ENCODE assay signal across 20 cellular contexts in genomic region chr2:186611526-186611925, GRCh38. TPM values are rescaled to one million over a fixed set of nuclear protein-coding genes. Genes with fewer than 3 reads are reported as not detected.
DNase-seq lines count a peak whose midpoint lies in the region; ATAC-seq and TF ChIP-seq lines count a peak whose summit lies in the region.
"Had no signal": no experiment of that assay in that cellular context is flagged by ENCODE, and none has a peak within 500 bp of the region (broad histone marks: within the 10 kb centered on the region; RNA-seq: fewer than 3 reads in every experiment).

No MANE protein-coding gene starts in this region.

- peak overlapping the region; percentile 85 for H3K27ac ChIP-seq in left ventricle myocardium inferior (replicated peaks)
- peak overlapping the region in 4 of 10 donors; percentile 32 to 78 (median 76) for H3K27ac ChIP-seq in heart right ventricle
- H3K27ac ChIP-seq in dorsolateral prefrontal cortex, result peak overlapping the region in 32 of 59 donors; percentile 5 to 77 (median 59)
- H3K27ac ChIP-seq in substantia nigra (ENCODE audit: low read depth, low read length, poor library complexity, severe bottlenecking), result peak overlapping the region; percentile 35
- H3K27ac ChIP-seq: Peyer's patch, SJSA1 had no signal

- H3K4me1 ChIP-seq in left ventricle myocardium inferior, result peaks cover 49% of the 10 kb centered on the region
- peaks cover 0 to 52% (median 30%) of the 10 kb centered on the region in 9 donors for H3K4me1 ChIP-seq in heart right ventricle
- H3K4me1 ChIP-seq: Peyer's patch had no signal

- peaks cover 5% of the 10 kb centered on the region for H3K36me3 Mint-ChIP-seq in mesothelial cell of epicardium

- no peaks in the 10 kb centered on the region for H3K9me3 Mint-ChIP-seq in mesothelial cell of epicardium
- H3K9me3 Mint-ChIP-seq: CD4-positive, CD25-positive, alpha-beta regulatory T cell; IgD-negative memory B cell had no signal

- DNase-seq in left ventricle myocardium inferior (no peak), heart right ventricle (no peak), dorsolateral prefrontal cortex (no peak), mesothelial cell of epicardium (ENCODE audit: low spot score in 2 of 2, unreplicated experiment in 2 of 2) (no peak), substantia nigra (lab: John Stamatoyannopoulos, UW) (no peak), GM10248 (ENCODE audit: extremely low spot score) (no peak), activated T-cell treated with anti-CD3 and anti-CD28 coated beads for 4 hours (no peak)
- no peak for DNase-seq in stimulated activated CD4-positive, alpha-beta T cell treated with anti-CD3 and anti-CD28 coated beads, Interleukin-2, amount 100 ng/mL, for 24 hours
- DNase-seq: CD4-positive, CD25-positive, alpha-beta regulatory T cell; GOT3; NCI-H1105; NCI-H146; NCI-H2029 treated with DMSO at 0.1 percent for 48 hours; NCI-H345; NCI-H524; NCI-H774; Peyer's patch had no signal

- H3K4me1 Mint-ChIP-seq in mesothelial cell of epicardium, result peaks cover 45% of the 10 kb centered on the region
- H3K4me1 Mint-ChIP-seq: IgD-negative memory B cell had no signal

- no peak overlapping the region for H3K4me3 Mint-ChIP-seq in mesothelial cell of epicardium
- H3K4me3 Mint-ChIP-seq: CD4-positive, CD25-positive, alpha-beta regulatory T cell; IgD-negative memory B cell had no signal

- no peak overlapping the region for H3K4me3 ChIP-seq in left ventricle myocardium inferior
- no peak overlapping the region for H3K4me3 ChIP-seq in heart right ventricle
- no peak overlapping the region for H3K4me3 ChIP-seq in dorsolateral prefrontal cortex
- H3K4me3 ChIP-seq: Peyer's patch, SJSA1 had no signal

- H3K9me3 ChIP-seq in left ventricle myocardium inferior (replicated peaks) (no peaks in the 10 kb centered on the region), heart right ventricle (no peaks in the 10 kb centered on the region)
- H3K9me3 ChIP-seq: Peyer's patch, SJSA1 had no signal

- WGBS in heart right ventricle, 2 donors, result 81 to 87% methylated on average over 2 of the region's 2 CpGs

- POLR2A ChIA-PET in GM10248 (lab: Yijun Ruan, JAX), result no interaction called here

- TF ChIP-seq CTCF in left ventricle myocardium inferior (IDR thresholded peaks at IDR 0.05; ENCODE audit: borderline replicate concordance) (no peak), heart right ventricle (IDR thresholded peaks at IDR 0.05) (no peak), dorsolateral prefrontal cortex (IDR thresholded peaks at IDR 0.05 in 54 of 56, conservative IDR thresholded peaks at IDR 0.05 in 2 of 56; ENCODE audit: low read depth in 1 of 56, partially characterized antibody in 56 of 56) (no peak), mesothelial cell of epicardium (IDR thresholded peaks at IDR 0.05; ENCODE audit: unreplicated experiment) (no peak), GM10248 (IDR thresholded peaks at IDR 0.05; ENCODE audit: control extremely low read depth, extremely low read depth, low read depth, missing control alignments) (no peak)

- H3K27me3 Mint-ChIP-seq in mesothelial cell of epicardium (ENCODE audit: low read depth), result no peaks in the 10 kb centered on the region
- H3K27me3 Mint-ChIP-seq: CD4-positive, CD25-positive, alpha-beta regulatory T cell; IgD-negative memory B cell had no signal

- H3K27me3 ChIP-seq in left ventricle myocardium inferior (ENCODE audit: low read depth), result no peaks in the 10 kb centered on the region
- no peaks in the 10 kb centered on the region for H3K27me3 ChIP-seq in heart right ventricle
- no peaks in the 10 kb centered on the region for H3K27me3 ChIP-seq in dorsolateral prefrontal cortex
- H3K27me3 ChIP-seq: Peyer's patch, SJSA1 had no signal

- intact Hi-C loops in left ventricle myocardium inferior (cut with micrococcal nuclease) (no loop called here), heart right ventricle (cut with DNase I) (no loop called here), dorsolateral prefrontal cortex (cut with DNase I) (no loop called here)

- ATAC-seq in heart right ventricle, result no peak
- ATAC-seq: HCT116 had no signal

- H3K36me3 ChIP-seq in left ventricle myocardium inferior, result no peaks in the 10 kb centered on the region
- H3K36me3 ChIP-seq in heart right ventricle, result peaks cover 0 to 22% (median 0%) of the 10 kb centered on the region in 9 donors

- CTCF ChIA-PET in GM10248 (lab: Yijun Ruan, JAX), result interaction anchor here (0.9 to 1.0 kb wide), 2 partner anchors 17 to 31 kb away, joined by 3 to 4 read pairs; no protein-coding TSS in a partner anchor

- H3K27ac Mint-ChIP-seq in mesothelial cell of epicardium, result peak overlapping the region; percentile 55

RNA-seq across cellular contexts. Expression of gene ITGAV, which starts 21.7 kb away (rescaled TPM):
- 178 TPM for total RNA-seq in left ventricle myocardium inferior
- total RNA-seq in heart right ventricle, result 100 to 1,000 TPM; 153 to 292 (median 228) TPM
- 10 to 100 TPM; 17.2 to 43.2 TPM for polyA plus RNA-seq in heart right ventricle
- 100 to 1,000 TPM in 30 of 120 experiments, 10 to 100 TPM in 90; 50.3 to 160 (median 86.2) TPM for total RNA-seq in dorsolateral prefrontal cortex
- 93.3 to 112 TPM (median 100 TPM) in 3 replicates for total RNA-seq in mesothelial cell of epicardium
